23 cellular contexts compared by ENCODE assay signal in genomic region chrX:2423293-2423692, GRCh38.
DNase-seq lines count a peak whose midpoint lies in the region; ATAC-seq and TF ChIP-seq lines count a peak whose summit lies in the region.
"Had no signal": no experiment of that assay in that cellular context is flagged by ENCODE, and none has a peak within 500 bp of the region (broad histone marks: within the 10 kb centered on the region; RNA-seq: fewer than 3 reads in every experiment).

No MANE protein-coding gene starts in this region.

- H3K9me3 ChIP-seq in breast epithelium: peaks cover 0 to 6% of the 10 kb centered on the region in 2 donors
- H3K9me3 ChIP-seq: SJSA1 had no signal

- BruUV-seq in MCF 10A (replicated peaks; lab: Mats Ljungman, UMichigan): no TSS peak

- no peak for TF ChIP-seq POLR2A in breast epithelium (IDR thresholded peaks at IDR 0.05)

- ATAC-seq in GM19035 (IDR thresholded peaks at IDR 0.05; ENCODE audit: unreplicated experiment): no peak
- ATAC-seq: activated naive CD8-positive, alpha-beta T cell treated with anti-CD3 and anti-CD28 coated beads, Interleukin-2, amount 50 U/mL, for 24 hours; natural killer cell had no signal

- H3K27ac ChIP-seq in breast epithelium: no peak overlapping the region
- H3K27ac ChIP-seq: 22Rv1, SJSA1, spleen had no signal

- H3K36me3 Mint-ChIP-seq in MCF 10A (ENCODE audit: insufficient read depth, unreplicated experiment): peaks cover 12% of the 10 kb centered on the region
- H3K36me3 Mint-ChIP-seq in activated CD4-positive, alpha-beta memory T cell treated with anti-CD3 and anti-CD28 coated beads, Interleukin-2, amount 10 ng/mL, durations not matched to agents 7 days and 5 days (ENCODE audit: low read depth): peaks cover 51% of the 10 kb centered on the region

- no peaks in the 10 kb centered on the region for H3K27me3 Mint-ChIP-seq in MCF 10A (ENCODE audit: insufficient read depth, unreplicated experiment)
- no peaks in the 10 kb centered on the region for H3K27me3 Mint-ChIP-seq in activated CD4-positive, alpha-beta memory T cell treated with anti-CD3 and anti-CD28 coated beads, Interleukin-2, amount 10 ng/mL, durations not matched to agents 7 days and 5 days
- H3K27me3 Mint-ChIP-seq: activated naive CD8-positive, alpha-beta T cell treated with anti-CD3 and anti-CD28 coated beads, Interleukin-2, amount 50 U/mL, for 24 hours; central memory CD8-positive, alpha-beta T cell; progenitor cell of endocrine pancreas had no signal

- POLR2A ChIA-PET in MCF 10A (lab: Yijun Ruan, JAX): no interaction called here
- POLR2A ChIA-PET in activated CD4-positive, alpha-beta memory T cell treated with anti-CD3 and anti-CD28 coated beads, Interleukin-2, amount 10 ng/mL, durations not matched to agents 7 days and 5 days (lab: Charles Lee): no interaction called here

- CTCF ChIA-PET in MCF 10A (lab: Yijun Ruan, JAX): no interaction called here
- CTCF ChIA-PET in activated CD4-positive, alpha-beta memory T cell treated with anti-CD3 and anti-CD28 coated beads, Interleukin-2, amount 10 ng/mL, durations not matched to agents 7 days and 5 days (lab: Charles Lee): no interaction called here

- no peaks in the 10 kb centered on the region for H3K4me1 ChIP-seq in breast epithelium

- DNase-seq in MCF 10A (ENCODE audit: unreplicated experiment): peak; percentile 11
- DNase-seq in breast epithelium (ENCODE audit: low spot score in 2 of 2): no peak
- DNase-seq in SW480 (ENCODE audit: low spot score): peak; percentile 4
- peak; percentile 26 for DNase-seq in fibroblast of pulmonary artery (ENCODE audit: low read depth)
- DNase-seq in activated CD4-positive, alpha-beta memory T cell treated with anti-CD3 and anti-CD28 coated beads, Interleukin-2, amount 10 ng/mL, durations not matched to agents 7 days and 5 days: no peak
- DNase-seq in NCI-H128 (lab: John Stamatoyannopoulos, UW; ENCODE audit: unreplicated experiment): no peak
- no peak for DNase-seq in cerebellum (ENCODE audit: low spot score)
- DNase-seq: activated CD4-positive, CD25-positive, alpha-beta regulatory T cell; activated naive CD8-positive, alpha-beta T cell treated with anti-CD3 and anti-CD28 coated beads, Interleukin-2, amount 50 U/mL, for 24 hours; C1 segment of cervical spinal cord; effector CD8-positive, alpha-beta T cell; hypothalamus; mesendoderm; natural killer cell; NCI-H187; NCI-H510A treated with DMSO at 0.1 percent for 48 hours; spleen had no signal

- no peak overlapping the region for H3K4me3 ChIP-seq in breast epithelium
- H3K4me3 ChIP-seq in fibroblast of pulmonary artery (replicated peaks; ENCODE audit: low read depth, low read length): no peak overlapping the region
- H3K4me3 ChIP-seq: SJSA1, spleen had no signal

- H3K9me3 Mint-ChIP-seq in MCF 10A (ENCODE audit: unreplicated experiment): no peaks in the 10 kb centered on the region
- H3K9me3 Mint-ChIP-seq in activated CD4-positive, alpha-beta memory T cell treated with anti-CD3 and anti-CD28 coated beads, Interleukin-2, amount 10 ng/mL, durations not matched to agents 7 days and 5 days: peaks cover 14% of the 10 kb centered on the region
- H3K9me3 Mint-ChIP-seq: central memory CD8-positive, alpha-beta T cell had no signal

- TF ChIP-seq CTCF in MCF 10A (IDR thresholded peaks at IDR 0.05; ENCODE audit: unreplicated experiment) (no peak), breast epithelium (IDR thresholded peaks at IDR 0.05) (no peak), fibroblast of pulmonary artery (IDR thresholded peaks at IDR 0.05; ENCODE audit: low read length, missing control alignments) (no peak)

- intact Hi-C loops in MCF 10A (cut with micrococcal nuclease) (no loop called here), breast epithelium (cut with DNase I; ENCODE audit: low total_unique reads) (no loop called here)

- no peaks in the 10 kb centered on the region for H3K4me1 Mint-ChIP-seq in MCF 10A (ENCODE audit: insufficient read depth, unreplicated experiment)
- no peaks in the 10 kb centered on the region for H3K4me1 Mint-ChIP-seq in activated CD4-positive, alpha-beta memory T cell treated with anti-CD3 and anti-CD28 coated beads, Interleukin-2, amount 10 ng/mL, durations not matched to agents 7 days and 5 days
- H3K4me1 Mint-ChIP-seq: activated naive CD8-positive, alpha-beta T cell treated with anti-CD3 and anti-CD28 coated beads, Interleukin-2, amount 50 U/mL, for 24 hours had no signal

- no peaks in the 10 kb centered on the region for H3K36me3 ChIP-seq in breast epithelium

- no peaks in the 10 kb centered on the region for H3K27me3 ChIP-seq in breast epithelium
- H3K27me3 ChIP-seq: SJSA1, spleen had no signal

- no peak overlapping the region for H3K4me3 Mint-ChIP-seq in MCF 10A (ENCODE audit: unreplicated experiment)
- no peak overlapping the region for H3K4me3 Mint-ChIP-seq in activated CD4-positive, alpha-beta memory T cell treated with anti-CD3 and anti-CD28 coated beads, Interleukin-2, amount 10 ng/mL, durations not matched to agents 7 days and 5 days
- H3K4me3 Mint-ChIP-seq: activated naive CD8-positive, alpha-beta T cell treated with anti-CD3 and anti-CD28 coated beads, Interleukin-2, amount 50 U/mL, for 24 hours; central memory CD8-positive, alpha-beta T cell; natural killer cell; T-helper 2 cell treated with Interferon-gamma antibody and Interleukin-4, amounts not matched to agents 5 μg/mL and 100 μg/mL, for 36 hours had no signal

- no peak overlapping the region for H3K27ac Mint-ChIP-seq in MCF 10A (ENCODE audit: low read depth, unreplicated experiment)
- H3K27ac Mint-ChIP-seq in activated CD4-positive, alpha-beta memory T cell treated with anti-CD3 and anti-CD28 coated beads, Interleukin-2, amount 10 ng/mL, durations not matched to agents 7 days and 5 days: no peak overlapping the region
- H3K27ac Mint-ChIP-seq: natural killer cell; T-helper 2 cell treated with Interferon-gamma antibody and Interleukin-4, amounts not matched to agents 5 μg/mL and 100 μg/mL, for 36 hours had no signal

Comparison
In these comparisons a context has a peak if more than half of its experiments do, and no peak if none do; other contexts are left out.
1. DNase-seq: peak in MCF 10A (single experiment), SW480 (single experiment) and fibroblast of pulmonary artery (single experiment); none in breast epithelium (0 of 2), activated CD4-positive, alpha-beta memory T cell treated with anti-CD3 and anti-CD28 coated beads, Interleukin-2, amount 10 ng/mL, durations not matched to agents 7 days and 5 days (single experiment), NCI-H128 (single experiment) and cerebellum (single experiment).